Comparison of ENCODE assay signal across 14 cellular contexts in genomic region chr1:20212099-20212684, GRCh38. TPM values are rescaled to one million over a fixed set of nuclear protein-coding genes. Genes with fewer than 3 reads are reported as not detected.
DNase-seq lines count a peak whose midpoint lies in the region; TF ChIP-seq lines count a peak whose summit lies in the region.
"Had no signal": no experiment of that assay in that cellular context is flagged by ENCODE, and none has a peak within 500 bp of the region (broad histone marks: within the 10 kb centered on the region; RNA-seq: fewer than 3 reads in every experiment).

No MANE protein-coding gene starts in this region.

- TF ChIP-seq CTCF in PC-9 (conservative IDR thresholded peaks at IDR 0.05) (no peak), mammary epithelial cell (conservative IDR thresholded peaks at IDR 0.05 in 1 of 2, IDR thresholded peaks at IDR 0.05 in 1 of 2; ENCODE audit: extremely low read depth in 1 of 2, insufficient read depth in 1 of 2, low read depth in 1 of 2, low read length in 2 of 2) (no peak)

- H3K4me3 Mint-ChIP-seq in T-helper 2 cell treated with Interferon-gamma antibody and Interleukin-4, amounts not matched to agents 5 μg/mL and 100 μg/mL, for 36 hours = no peak overlapping the region
- H3K4me3 Mint-ChIP-seq: activated CD4-positive, alpha-beta T cell treated with anti-CD3 and anti-CD28 coated beads, Interleukin-2, amount 10 ng/mL, durations not matched to agents 7 days and 5 days had no signal

- H2AFZ ChIP-seq in GM23248 = no peak overlapping the region
- no peak overlapping the region for H2AFZ ChIP-seq in PC-9
- peak overlapping the region; percentile 67 for H2AFZ ChIP-seq in mammary epithelial cell (ENCODE audit: low read depth, low read length)

- H3K27me3 Mint-ChIP-seq in T-helper 2 cell treated with Interferon-gamma antibody and Interleukin-4, amounts not matched to agents 5 μg/mL and 100 μg/mL, for 36 hours (ENCODE audit: low read depth) = peaks cover 33% of the 10 kb centered on the region

- no peaks in the 10 kb centered on the region for H3K36me3 Mint-ChIP-seq in T-helper 2 cell treated with Interferon-gamma antibody and Interleukin-4, amounts not matched to agents 5 μg/mL and 100 μg/mL, for 36 hours (ENCODE audit: low read depth)

- H3K27ac ChIP-seq in GM23248 = 0 out of 2 replicates have a peak overlapping the region, but pooled peaks have one; percentile 39
- peak overlapping the region; percentile 99 for H3K27ac ChIP-seq in PC-9
- peak overlapping the region; percentile 97 for H3K27ac ChIP-seq in mammary epithelial cell (ENCODE audit: insufficient read depth, low read depth, low read length)
- H3K27ac ChIP-seq in mucosa of rectum (ENCODE audit: low read depth in 2 of 2, low read length in 2 of 2) = peak overlapping the region; percentile 76 to 83
- H3K27ac ChIP-seq: tibial nerve had no signal

- peaks cover 16% of the 10 kb centered on the region for H3K27me3 ChIP-seq in GM23248 (replicated peaks; ENCODE audit: insufficient read depth)
- no peaks in the 10 kb centered on the region for H3K27me3 ChIP-seq in PC-9 (ENCODE audit: insufficient read depth, low read depth)
- no peaks in the 10 kb centered on the region for H3K27me3 ChIP-seq in mammary epithelial cell (ENCODE audit: insufficient read depth, low read length)
- peaks cover 0 to 2% of the 10 kb centered on the region in 2 donors for H3K27me3 ChIP-seq in mucosa of rectum (ENCODE audit: control insufficient read depth in 2 of 2, insufficient read depth in 2 of 2, low read length in 2 of 2)

- H3K9me3 ChIP-seq in GM23248 (ENCODE audit: low read depth) = no peaks in the 10 kb centered on the region
- peaks cover 5% of the 10 kb centered on the region; the same call in 1 of the 2 replicates for H3K9me3 ChIP-seq in PC-9 (ENCODE audit: insufficient read depth, low read depth)
- no peaks in the 10 kb centered on the region for H3K9me3 ChIP-seq in mammary epithelial cell (replicated peaks; ENCODE audit: insufficient read depth, low read length)
- no peaks in the 10 kb centered on the region for H3K9me3 ChIP-seq in mucosa of rectum (ENCODE audit: control insufficient read depth in 2 of 2, low read length in 2 of 2)
- H3K9me3 ChIP-seq: tibial nerve had no signal

- TSS peak; percentile 81 for BruUV-seq in PC-9 (replicated peaks; lab: Mats Ljungman, UMichigan)
- TSS peak; percentile 42 for BruUV-seq in mammary epithelial cell (replicated peaks; lab: Mats Ljungman, UMichigan)

- dilution Hi-C loops in mammary epithelial cell (cut with HindIII; ENCODE audit: low sequenced_read_pairs) = no loop called here

- H3F3A ChIP-seq in GM23248 (ENCODE audit: insufficient read depth) (peaks cover 11% of the 10 kb centered on the region), PC-9 (ENCODE audit: insufficient read depth, low read depth) (peaks cover 44% of the 10 kb centered on the region)

- H3K79me2 ChIP-seq in GM23248 (ENCODE audit: insufficient read depth) (no peaks in the 10 kb centered on the region), PC-9 (ENCODE audit: low read depth) (peaks cover 6% of the 10 kb centered on the region; the same call in 1 of the 2 replicates), mammary epithelial cell (ENCODE audit: insufficient read depth, low read length) (no peaks in the 10 kb centered on the region)

- peaks cover 2% of the 10 kb centered on the region for H3K4me1 Mint-ChIP-seq in T-helper 2 cell treated with Interferon-gamma antibody and Interleukin-4, amounts not matched to agents 5 μg/mL and 100 μg/mL, for 36 hours (ENCODE audit: low read depth)

- DNase-seq in GM23248 (no peak), PC-9 (peak in 1 of 2 experiments; percentile 22), mammary epithelial cell (peak; percentile 68)
- DNase-seq in effector CD4-positive, alpha-beta T cell = no peak
- no peak for DNase-seq in stimulated activated CD4-positive, alpha-beta T cell treated with anti-CD3 and anti-CD28 coated beads, Interleukin-4, amount 100 ng/mL, for 1 hour
- DNase-seq in stimulated activated CD8-positive, alpha-beta memory T cell treated with anti-CD3 and anti-CD28 coated beads, Interleukin-4, amount 100 ng/mL, for 48 hours = no peak
- no peak for DNase-seq in T-helper 2 cell treated with Interferon-gamma antibody and Interleukin-4, amounts not matched to agents 5 μg/mL and 100 μg/mL, for 36 hours (ENCODE audit: low spot score)

- H3K9me3 Mint-ChIP-seq in T-helper 2 cell treated with Interferon-gamma antibody and Interleukin-4, amounts not matched to agents 5 μg/mL and 100 μg/mL, for 36 hours = no peaks in the 10 kb centered on the region
- H3K9me3 Mint-ChIP-seq: activated CD4-positive, alpha-beta T cell treated with anti-CD3 and anti-CD28 coated beads, Interleukin-2, amount 10 ng/mL, durations not matched to agents 7 days and 5 days had no signal

- H4K20me1 ChIP-seq in GM23248 (ENCODE audit: insufficient read depth) (no peaks in the 10 kb centered on the region), PC-9 (ENCODE audit: insufficient read depth) (no peaks in the 10 kb centered on the region), mammary epithelial cell (ENCODE audit: insufficient read depth, low read length) (no peaks in the 10 kb centered on the region)

- no peak overlapping the region for H3K9ac ChIP-seq in GM23248
- H3K9ac ChIP-seq in mammary epithelial cell (ENCODE audit: insufficient read depth, low read length) = peak overlapping the region; percentile 77
- H3K9ac ChIP-seq in mucosa of rectum (ENCODE audit: low read depth in 1 of 2, low read length in 2 of 2) = peak overlapping the region in 1 of 2 donors; percentile 58

- in situ Hi-C loops in GM23248 (cut with MboI) (loop anchor here (5.0 kb wide), 1 partner anchor 280 kb away; no protein-coding TSS in a partner anchor), mammary epithelial cell (cut with MboI; ENCODE audit: low sequenced_read_pairs in 2 of 2) (loop anchor here in 1 of 2 donors (5.0 kb wide), 2 partner anchors 220 to 280 kb away; no protein-coding TSS in a partner anchor)

- H3K4me1 ChIP-seq in GM23248 (ENCODE audit: insufficient read depth) (peaks cover 22% of the 10 kb centered on the region), PC-9 (replicated peaks; ENCODE audit: insufficient read depth) (peaks cover 65% of the 10 kb centered on the region), mammary epithelial cell (ENCODE audit: insufficient read depth, low read length) (peaks cover 41% of the 10 kb centered on the region), mucosa of rectum (ENCODE audit: control insufficient read depth in 2 of 2, insufficient read depth in 2 of 2, low read length in 2 of 2) (peaks cover 18 to 24% of the 10 kb centered on the region in 2 donors)

- H3K9me2 ChIP-seq in GM23248 (ENCODE audit: insufficient read depth) (no peaks in the 10 kb centered on the region), PC-9 (ENCODE audit: insufficient read depth) (no peaks in the 10 kb centered on the region)

- CTCF ChIA-PET in PC-9 (lab: Charles Lee) (interaction anchor here (0.5 to 2.9 kb wide), 21 partner anchors 13 to 1166 kb away, joined by 3 to 23 read pairs (median 7); no protein-coding TSS in a partner anchor), mammary epithelial cell (lab: Charles Lee; ENCODE audit: low non-redundant PET) (interaction anchor here (0.5 to 0.8 kb wide), 4 partner anchors 17 to 283 kb away, joined by 3 to 34 read pairs (median 12); no protein-coding TSS in a partner anchor)

- POLR2A ChIA-PET in PC-9 (lab: Charles Lee; ENCODE audit: unreplicated experiment) = interaction anchor here (0.7 kb wide), 1 partner anchor 240 kb away, joined by 10 read pairs; no protein-coding TSS in a partner anchor

- no peak overlapping the region for H3K4me3 ChIP-seq in GM23248
- peak overlapping the region; percentile 47; the same call in 1 of the 2 replicates for H3K4me3 ChIP-seq in PC-9
- H3K4me3 ChIP-seq in mammary epithelial cell (replicated peaks in 1 of 3; ENCODE audit: insufficient read depth in 1 of 3, low read depth in 2 of 3, low read length in 3 of 3) = no peak overlapping the region
- H3K4me3 ChIP-seq in mucosa of rectum (ENCODE audit: low read length in 2 of 2) = peak overlapping the region in 1 of 2 donors; percentile 34
- H3K4me3 ChIP-seq: tibial nerve had no signal

- intact Hi-C loops in PC-9 (cut with micrococcal nuclease; ENCODE audit: unreplicated experiment) = loop anchor here (1.0 to 5.0 kb wide), 4 partner anchors 165 to 422 kb away; partner anchors contain the start of gene PLA2G2E
- intact Hi-C loops in mammary epithelial cell (cut with micrococcal nuclease) = loop anchor here (1.0 to 5.0 kb wide), 4 partner anchors 145 to 295 kb away; partner anchors contain the start of gene PLA2G2A

- H3K4me2 ChIP-seq in GM23248 (ENCODE audit: unreplicated experiment) (peak overlapping the region; percentile 67), PC-9 (peak overlapping the region; percentile 88), mammary epithelial cell (ENCODE audit: insufficient read depth, low read depth, low read length) (peak overlapping the region; percentile 59)

- WGBS in GM23248 (ENCODE audit: low coverage in 1 of 2, low lambda C conversion rate in 2 of 2, missing lambda C conversion rate in 2 of 2), 2 experiments = 64% methylated on average over 11 of the region's 11 CpGs
- 23% methylated on average over 9 of the region's 11 CpGs for WGBS in mammary epithelial cell (ENCODE audit: low coverage, missing lambda C conversion rate)

- H3K27ac Mint-ChIP-seq in T-helper 2 cell treated with Interferon-gamma antibody and Interleukin-4, amounts not matched to agents 5 μg/mL and 100 μg/mL, for 36 hours = no peak overlapping the region
- H3K27ac Mint-ChIP-seq: activated CD4-positive, alpha-beta T cell treated with anti-CD3 and anti-CD28 coated beads, Interleukin-2, amount 10 ng/mL, durations not matched to agents 7 days and 5 days had no signal

- no peaks in the 10 kb centered on the region for H3K36me3 ChIP-seq in GM23248 (ENCODE audit: low read depth)
- H3K36me3 ChIP-seq in PC-9 (ENCODE audit: low read depth) = no peaks in the 10 kb centered on the region
- no peaks in the 10 kb centered on the region for H3K36me3 ChIP-seq in mammary epithelial cell (ENCODE audit: insufficient read depth, low read length)
- H3K36me3 ChIP-seq in mucosa of rectum (ENCODE audit: control insufficient read depth in 2 of 2, insufficient read depth in 2 of 2, low read length in 2 of 2) = no peaks in the 10 kb centered on the region
- H3K36me3 ChIP-seq: tibial nerve had no signal

RNA-seq across cellular contexts. Expression of gene PLA2G2C, which starts 25.9 kb away (rescaled TPM):
- total RNA-seq in GM23248 (2014; rRNA removed; shearing (Covaris generic)) = not detected in 2 replicates
- polyA plus RNA-seq in GM23248 (2016; fragmentation: Nextera tagmentation; extraction: Ambion mirVana) = not detected in 2 replicates
- 0.48 and 0.55 TPM in 2 replicates for total RNA-seq in PC-9 (2021)
- total RNA-seq in mammary epithelial cell = not detected
- not detected for polyA plus RNA-seq in mammary epithelial cell
- not detected for polyA minus RNA-seq in mammary epithelial cell
- total RNA-seq: activated CD4-positive, alpha-beta T cell treated with anti-CD3 and anti-CD28 coated beads, Interleukin-2, amount 10 ng/mL, durations not matched to agents 7 days and 5 days; fibroblast of lung; H4; osteocyte; RPMI7951; tibial nerve had no signal
- polyA plus RNA-seq: fibroblast of lung had no signal

RNA-seq across cellular contexts. Expression of gene UBXN10, which starts 26.3 kb away (rescaled TPM):
- total RNA-seq in GM23248 (2014; rRNA removed; shearing (Covaris generic)) = 0.11 TPM in 1 of 2 replicates, not detected in the other
- not detected in 2 replicates for polyA plus RNA-seq in GM23248 (2016; fragmentation: Nextera tagmentation; extraction: Ambion mirVana)
- total RNA-seq in PC-9 (2021) = 9.4 and 11.9 TPM in 2 replicates
- total RNA-seq in mammary epithelial cell = 1 to 10 TPM in 1 of 2 donors, under 1 TPM in 1; 0.14 to 3.0 TPM
- polyA plus RNA-seq in mammary epithelial cell = not detected
- polyA minus RNA-seq in mammary epithelial cell = not detected
- total RNA-seq: H4, osteocyte had no signal
- polyA plus RNA-seq: fibroblast of lung had no signal

Comparison
In these comparisons a context has a peak if more than half of its experiments do, and no peak if none do; other contexts are left out.
1. H3K27ac ChIP-seq: peak in every context shown above with its lines; median percentile 99 in PC-9; 97 in mammary epithelial cell; 80 in mucosa of rectum; 39 in GM23248.